21 cellular contexts compared by ENCODE assay signal in the genomic region with DNA sequence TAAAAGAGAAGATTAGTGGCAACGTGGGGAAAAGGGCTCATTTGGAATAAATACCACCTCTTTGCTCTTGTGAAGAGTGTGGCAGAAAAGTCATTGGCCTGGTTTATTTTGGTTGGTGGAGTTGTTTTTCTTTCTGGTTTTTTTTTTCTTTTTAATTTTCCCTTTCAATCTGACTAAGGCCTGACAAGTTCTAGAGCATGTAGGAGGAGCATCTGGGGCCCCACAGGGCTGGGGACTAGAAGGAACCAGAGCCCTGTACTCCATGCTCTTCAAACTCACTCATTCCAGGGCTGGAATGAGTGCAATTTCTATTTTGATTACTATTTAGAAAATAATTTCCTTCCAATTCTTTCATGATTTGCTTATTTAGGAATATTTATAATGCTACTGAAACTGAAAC. TPM values are rescaled to one million over a fixed set of nuclear protein-coding genes. Genes with fewer than 3 reads are reported as not detected.
A peak's percentile ranks its signal among the peaks of the same experiment; 100 is the strongest.
DNase-seq lines count a peak whose midpoint lies in the region; ATAC-seq lines count a peak whose summit lies in the region.
"Had no signal": no experiment of that assay in that cellular context is flagged by ENCODE, and none has a peak within 500 bp of the region (broad histone marks: within the 10 kb centered on the region; RNA-seq: fewer than 3 reads in every experiment).

No MANE protein-coding gene starts in this region.

- no peak overlapping the region for H3K4me3 Mint-ChIP-seq in activated T-helper 17 cell treated with anti-CD3 and anti-CD28 coated beads, Interleukin-2, amount 50 U/mL, for 72 hours
- H3K4me3 Mint-ChIP-seq: CD4-positive, CD25-positive, alpha-beta regulatory T cell had no signal

- H3K27ac Mint-ChIP-seq in activated T-helper 17 cell treated with anti-CD3 and anti-CD28 coated beads, Interleukin-2, amount 50 U/mL, for 72 hours: no peak overlapping the region
- H3K27ac Mint-ChIP-seq: CD4-positive, CD25-positive, alpha-beta regulatory T cell had no signal

- peaks cover 3% of the 10 kb centered on the region for H3K9me3 Mint-ChIP-seq in activated T-helper 17 cell treated with anti-CD3 and anti-CD28 coated beads, Interleukin-2, amount 50 U/mL, for 72 hours

- no peak for DNase-seq in inferior parietal cortex (ENCODE audit: extremely low spot score)
- DNase-seq in NCI-H2171 treated with DMSO at 0.1 percent for 48 hours (lab: John Stamatoyannopoulos, UW): no peak
- DNase-seq in cortex of kidney (lab: John Stamatoyannopoulos, UW): no peak
- DNase-seq: CD4-positive, CD25-positive, alpha-beta regulatory T cell; DMS153; DND-41; Kasumi-1; MV-4-11; NCI-H1105; NCI-H1436 treated with DMSO at 0.1 percent for 48 hours; NCI-H187 treated with DMSO at 0.1 percent for 48 hours; NCI-H446; NCI-H524 treated with DMSO at 0.1 percent for 48 hours; NCI-H774; SJCRH30 had no signal

- ATAC-seq in GM18498 (IDR thresholded peaks at IDR 0.05; ENCODE audit: unreplicated experiment): peak; percentile 59
- ATAC-seq in GM18868 (IDR thresholded peaks at IDR 0.05; ENCODE audit: unreplicated experiment): peak; percentile 63
- peak; percentile 38 for ATAC-seq in HG02885 (IDR thresholded peaks at IDR 0.05; ENCODE audit: poor library complexity, unreplicated experiment)
- peak; percentile 42 for ATAC-seq in activated T-helper 17 cell treated with anti-CD3 and anti-CD28 coated beads, Interleukin-2, amount 50 U/mL, for 72 hours (replicated peaks)
- ATAC-seq: K562, SK-N-SH treated with all-trans-retinoic acid at 6 μM for 48 hours had no signal

- H3K27me3 Mint-ChIP-seq in activated T-helper 17 cell treated with anti-CD3 and anti-CD28 coated beads, Interleukin-2, amount 50 U/mL, for 72 hours: peaks cover 67% of the 10 kb centered on the region

- H3K36me3 Mint-ChIP-seq in activated T-helper 17 cell treated with anti-CD3 and anti-CD28 coated beads, Interleukin-2, amount 50 U/mL, for 72 hours (ENCODE audit: low read depth): no peaks in the 10 kb centered on the region
- H3K36me3 Mint-ChIP-seq: CD4-positive, CD25-positive, alpha-beta regulatory T cell had no signal

- no peaks in the 10 kb centered on the region for H3K4me1 Mint-ChIP-seq in activated T-helper 17 cell treated with anti-CD3 and anti-CD28 coated beads, Interleukin-2, amount 50 U/mL, for 72 hours

RNA-seq across cellular contexts. Expression of gene IRX5, which starts 13.3 kb away (rescaled TPM):
- total RNA-seq in activated T-helper 17 cell treated with anti-CD3 and anti-CD28 coated beads, Interleukin-2, amount 50 U/mL, for 72 hours: under 1 TPM in 1 of 2 donors, not detected in 1; 0.13 TPM
